In genomic region chr11:132604446-132604845, GRCh38 we compare ENCODE assay signal across 19 cellular contexts.
DNase-seq lines count a peak whose midpoint lies in the region; TF ChIP-seq lines count a peak whose summit lies in the region.
"Had no signal": no experiment of that assay in that cellular context is flagged by ENCODE, and none has a peak within 500 bp of the region (broad histone marks: within the 10 kb centered on the region; RNA-seq: fewer than 3 reads in every experiment).

No MANE protein-coding gene starts in this region.

- BruUV-seq in MCF 10A (replicated peaks; lab: Mats Ljungman, UMichigan): no TSS peak

- H3K4me3 ChIP-seq in breast epithelium (no peak overlapping the region), brain microvascular endothelial cell (ENCODE audit: low read depth, low read length) (no peak overlapping the region)
- H3K4me3 ChIP-seq: heart right ventricle, neural progenitor cell, transverse colon had no signal

- H3K27me3 Mint-ChIP-seq in MCF 10A (ENCODE audit: insufficient read depth, unreplicated experiment): no peaks in the 10 kb centered on the region
- H3K27me3 Mint-ChIP-seq: CD4-positive, CD25-positive, alpha-beta regulatory T cell had no signal

- no peaks in the 10 kb centered on the region for H3K4me1 Mint-ChIP-seq in MCF 10A (ENCODE audit: insufficient read depth, unreplicated experiment)
- H3K4me1 Mint-ChIP-seq: activated naive CD8-positive, alpha-beta T cell treated with anti-CD3 and anti-CD28 coated beads, Interleukin-2, amount 50 U/mL, for 24 hours; CD4-positive, CD25-positive, alpha-beta regulatory T cell had no signal

- H3K27ac Mint-ChIP-seq in MCF 10A (ENCODE audit: low read depth, unreplicated experiment): no peak overlapping the region
- H3K27ac Mint-ChIP-seq: activated naive CD8-positive, alpha-beta T cell treated with anti-CD3 and anti-CD28 coated beads, Interleukin-2, amount 50 U/mL, for 24 hours; CD4-positive, CD25-positive, alpha-beta regulatory T cell; H9; neural progenitor cell had no signal

- no peak for TF ChIP-seq POLR2A in breast epithelium (IDR thresholded peaks at IDR 0.05)

- H3K36me3 ChIP-seq in breast epithelium (no peaks in the 10 kb centered on the region), brain microvascular endothelial cell (replicated peaks) (no peaks in the 10 kb centered on the region)
- H3K36me3 ChIP-seq: heart right ventricle, neural progenitor cell, transverse colon had no signal

- POLR2A ChIA-PET in MCF 10A (lab: Yijun Ruan, JAX): no interaction called here

- H3K27ac ChIP-seq in breast epithelium (no peak overlapping the region), brain microvascular endothelial cell (peak overlapping the region; percentile 39)
- H3K27ac ChIP-seq: heart right ventricle, neural progenitor cell, transverse colon had no signal

- TF ChIP-seq CTCF in MCF 10A (IDR thresholded peaks at IDR 0.05; ENCODE audit: unreplicated experiment) (no peak), breast epithelium (IDR thresholded peaks at IDR 0.05) (no peak), brain microvascular endothelial cell (IDR thresholded peaks at IDR 0.05; ENCODE audit: low read depth, low read length, missing control alignments) (no peak)

- in situ Hi-C loops in brain microvascular endothelial cell (cut with HindIII; ENCODE audit: low pct_ligation_motif_present, low sequenced_read_pairs): no loop called here

- no peak overlapping the region for H3K4me3 Mint-ChIP-seq in MCF 10A (ENCODE audit: unreplicated experiment)
- H3K4me3 Mint-ChIP-seq: activated naive CD8-positive, alpha-beta T cell treated with anti-CD3 and anti-CD28 coated beads, Interleukin-2, amount 50 U/mL, for 24 hours; H9; neural progenitor cell had no signal

- CTCF ChIA-PET in MCF 10A (lab: Yijun Ruan, JAX): no interaction called here

- DNase-seq in MCF 10A (ENCODE audit: unreplicated experiment): peak; percentile 5
- no peak for DNase-seq in breast epithelium (ENCODE audit: low spot score in 2 of 2)
- DNase-seq in brain microvascular endothelial cell: peak; percentile 49
- peak; percentile 25 for DNase-seq in iris pigment epithelial cell (ENCODE audit: low read depth)
- DNase-seq in medulla oblongata (ENCODE audit: extremely low spot score): no peak
- DNase-seq in amygdala (lab: John Stamatoyannopoulos, UW): no peak
- DNase-seq in HuH-7.5 (ENCODE audit: low spot score): no peak
- DNase-seq in SW480 (ENCODE audit: low spot score): no peak
- DNase-seq: 8988T; activated naive CD8-positive, alpha-beta T cell treated with anti-CD3 and anti-CD28 coated beads, Interleukin-2, amount 50 U/mL, for 24 hours; CD4-positive, CD25-positive, alpha-beta regulatory T cell; H9; heart right ventricle; islet precursor cell; NCI-H187; NCI-H446; stimulated activated naive CD8-positive, alpha-beta T cell treated with anti-CD3 and anti-CD28 coated beads, Interleukin-15, Interleukin-2, amounts not matched to agents 100 U/mL and 50 U/mL, for 24 hours; transverse colon had no signal

- no peaks in the 10 kb centered on the region for H3K9me3 ChIP-seq in breast epithelium
- H3K9me3 ChIP-seq: heart right ventricle, transverse colon had no signal

- intact Hi-C loops in MCF 10A (cut with micrococcal nuclease): no loop called here
- intact Hi-C loops in breast epithelium (cut with DNase I; ENCODE audit: low total_unique reads): no loop called here

- H3K4me1 ChIP-seq in breast epithelium: no peaks in the 10 kb centered on the region
- H3K4me1 ChIP-seq: heart right ventricle, neural progenitor cell, transverse colon had no signal

- H3K36me3 Mint-ChIP-seq in MCF 10A (ENCODE audit: insufficient read depth, unreplicated experiment): no peaks in the 10 kb centered on the region
- H3K36me3 Mint-ChIP-seq: CD4-positive, CD25-positive, alpha-beta regulatory T cell had no signal

- H3K27me3 ChIP-seq in breast epithelium (no peaks in the 10 kb centered on the region), brain microvascular endothelial cell (replicated peaks) (no peaks in the 10 kb centered on the region)
- H3K27me3 ChIP-seq: heart right ventricle, neural progenitor cell, transverse colon had no signal

- H3K9me3 Mint-ChIP-seq in MCF 10A (ENCODE audit: unreplicated experiment): peaks cover 29% of the 10 kb centered on the region
- H3K9me3 Mint-ChIP-seq: activated naive CD8-positive, alpha-beta T cell treated with anti-CD3 and anti-CD28 coated beads, Interleukin-2, amount 50 U/mL, for 24 hours; H9 had no signal

Comparison
In these comparisons a context has a peak if more than half of its experiments do, and no peak if none do; other contexts are left out.
1. DNase-seq: peak in MCF 10A (single experiment), brain microvascular endothelial cell (single experiment) and iris pigment epithelial cell (single experiment); none in breast epithelium (0 of 2), medulla oblongata (single experiment), amygdala (0 of 56), HuH-7.5 (single experiment) and SW480 (single experiment).